ENCODE assay signal across 1 cellular context in the genomic region with DNA sequence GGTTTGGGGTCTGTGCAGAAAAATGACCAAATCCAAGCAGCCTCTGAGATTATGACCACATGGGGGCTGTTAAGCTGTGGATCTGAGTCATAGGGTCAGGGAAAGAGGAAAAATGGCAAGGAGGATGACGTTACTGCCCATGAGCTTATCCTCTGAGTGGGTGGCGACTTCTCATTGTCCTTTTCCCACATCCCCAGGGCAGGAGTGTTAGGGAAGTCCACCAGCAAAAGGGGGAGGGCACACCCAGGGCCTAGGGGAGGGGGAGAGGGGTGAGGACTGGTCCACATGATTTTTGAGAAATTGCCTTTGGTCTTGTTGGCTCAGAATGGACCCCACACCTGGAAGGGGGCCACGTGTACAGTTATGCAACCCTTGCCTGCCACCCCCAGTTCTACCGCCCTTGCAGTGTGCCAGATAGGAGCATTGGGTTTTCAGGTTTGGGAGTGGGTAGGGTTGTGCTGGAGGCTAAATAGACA.
TF ChIP-seq lines count a peak whose summit lies in the region.

No MANE protein-coding gene starts in this region.

TF ChIP-seq in HepG2, 621 proteins besides CTCF, POLR2A, EP300 and RAD21:
- no peak for TF ChIP-seq ZNF598 (CRISPR knock-in tag; IDR thresholded peaks at IDR 0.05; ENCODE audit: borderline replicate concordance)
- TF ChIP-seq KLF13 (CRISPR knock-in tag; IDR thresholded peaks at IDR 0.05) = no peak
- TF ChIP-seq AHR (CRISPR knock-in tag; IDR thresholded peaks at IDR 0.05) = no peak
- TF ChIP-seq, protein P1, sequence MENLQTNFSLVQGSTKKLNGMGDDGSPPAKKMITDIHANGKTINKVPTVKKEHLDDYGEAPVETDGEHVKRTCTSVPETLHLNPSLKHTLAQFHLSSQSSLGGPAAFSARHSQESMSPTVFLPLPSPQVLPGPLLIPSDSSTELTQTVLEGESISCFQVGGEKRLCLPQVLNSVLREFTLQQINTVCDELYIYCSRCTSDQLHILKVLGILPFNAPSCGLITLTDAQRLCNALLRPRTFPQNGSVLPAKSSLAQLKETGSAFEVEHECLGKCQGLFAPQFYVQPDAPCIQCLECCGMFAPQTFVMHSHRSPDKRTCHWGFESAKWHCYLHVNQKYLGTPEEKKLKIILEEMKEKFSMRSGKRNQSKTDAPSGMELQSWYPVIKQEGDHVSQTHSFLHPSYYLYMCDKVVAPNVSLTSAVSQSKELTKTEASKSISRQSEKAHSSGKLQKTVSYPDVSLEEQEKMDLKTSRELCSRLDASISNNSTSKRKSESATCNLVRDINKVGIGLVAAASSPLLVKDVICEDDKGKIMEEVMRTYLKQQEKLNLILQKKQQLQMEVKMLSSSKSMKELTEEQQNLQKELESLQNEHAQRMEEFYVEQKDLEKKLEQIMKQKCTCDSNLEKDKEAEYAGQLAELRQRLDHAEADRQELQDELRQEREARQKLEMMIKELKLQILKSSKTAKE (CRISPR knock-in tag; IDR thresholded peaks at IDR 0.05; ENCODE audit: borderline replicate concordance) = no peak
- no peak for TF ChIP-seq SIX4 (CRISPR knock-in tag; IDR thresholded peaks at IDR 0.05)
- no peak for TF ChIP-seq ZSCAN21 (CRISPR knock-in tag; IDR thresholded peaks at IDR 0.05; ENCODE audit: borderline replicate concordance)
- TF ChIP-seq, protein P2, sequence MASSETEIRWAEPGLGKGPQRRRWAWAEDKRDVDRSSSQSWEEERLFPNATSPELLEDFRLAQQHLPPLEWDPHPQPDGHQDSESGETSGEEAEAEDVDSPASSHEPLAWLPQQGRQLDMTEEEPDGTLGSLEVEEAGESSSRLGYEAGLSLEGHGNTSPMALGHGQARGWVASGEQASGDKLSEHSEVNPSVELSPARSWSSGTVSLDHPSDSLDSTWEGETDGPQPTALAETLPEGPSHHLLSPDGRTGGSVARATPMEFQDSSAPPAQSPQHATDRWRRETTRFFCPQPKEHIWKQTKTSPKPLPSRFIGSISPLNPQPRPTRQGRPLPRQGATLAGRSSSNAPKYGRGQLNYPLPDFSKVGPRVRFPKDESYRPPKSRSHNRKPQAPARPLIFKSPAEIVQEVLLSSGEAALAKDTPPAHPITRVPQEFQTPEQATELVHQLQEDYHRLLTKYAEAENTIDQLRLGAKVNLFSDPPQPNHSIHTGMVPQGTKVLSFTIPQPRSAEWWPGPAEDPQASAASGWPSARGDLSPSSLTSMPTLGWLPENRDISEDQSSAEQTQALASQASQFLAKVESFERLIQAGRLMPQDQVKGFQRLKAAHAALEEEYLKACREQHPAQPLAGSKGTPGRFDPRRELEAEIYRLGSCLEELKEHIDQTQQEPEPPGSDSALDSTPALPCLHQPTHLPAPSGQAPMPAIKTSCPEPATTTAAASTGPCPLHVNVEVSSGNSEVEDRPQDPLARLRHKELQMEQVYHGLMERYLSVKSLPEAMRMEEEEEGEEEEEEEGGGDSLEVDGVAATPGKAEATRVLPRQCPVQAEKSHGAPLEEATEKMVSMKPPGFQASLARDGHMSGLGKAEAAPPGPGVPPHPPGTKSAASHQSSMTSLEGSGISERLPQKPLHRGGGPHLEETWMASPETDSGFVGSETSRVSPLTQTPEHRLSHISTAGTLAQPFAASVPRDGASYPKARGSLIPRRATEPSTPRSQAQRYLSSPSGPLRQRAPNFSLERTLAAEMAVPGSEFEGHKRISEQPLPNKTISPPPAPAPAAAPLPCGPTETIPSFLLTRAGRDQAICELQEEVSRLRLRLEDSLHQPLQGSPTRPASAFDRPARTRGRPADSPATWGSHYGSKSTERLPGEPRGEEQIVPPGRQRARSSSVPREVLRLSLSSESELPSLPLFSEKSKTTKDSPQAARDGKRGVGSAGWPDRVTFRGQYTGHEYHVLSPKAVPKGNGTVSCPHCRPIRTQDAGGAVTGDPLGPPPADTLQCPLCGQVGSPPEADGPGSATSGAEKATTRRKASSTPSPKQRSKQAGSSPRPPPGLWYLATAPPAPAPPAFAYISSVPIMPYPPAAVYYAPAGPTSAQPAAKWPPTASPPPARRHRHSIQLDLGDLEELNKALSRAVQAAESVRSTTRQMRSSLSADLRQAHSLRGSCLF (CRISPR knock-in tag; IDR thresholded peaks at IDR 0.05; ENCODE audit: borderline replicate concordance) = no peak
- no peak for TF ChIP-seq CAMTA2 (CRISPR knock-in tag; IDR thresholded peaks at IDR 0.05; ENCODE audit: borderline replicate concordance)
- no peak for TF ChIP-seq ZSCAN22 (CRISPR knock-in tag; IDR thresholded peaks at IDR 0.05)
- TF ChIP-seq HOXA3 (CRISPR knock-in tag; IDR thresholded peaks at IDR 0.05) = no peak
- TF ChIP-seq ZNF619 (CRISPR knock-in tag; IDR thresholded peaks at IDR 0.05) = no peak
- TF ChIP-seq, protein P3, sequence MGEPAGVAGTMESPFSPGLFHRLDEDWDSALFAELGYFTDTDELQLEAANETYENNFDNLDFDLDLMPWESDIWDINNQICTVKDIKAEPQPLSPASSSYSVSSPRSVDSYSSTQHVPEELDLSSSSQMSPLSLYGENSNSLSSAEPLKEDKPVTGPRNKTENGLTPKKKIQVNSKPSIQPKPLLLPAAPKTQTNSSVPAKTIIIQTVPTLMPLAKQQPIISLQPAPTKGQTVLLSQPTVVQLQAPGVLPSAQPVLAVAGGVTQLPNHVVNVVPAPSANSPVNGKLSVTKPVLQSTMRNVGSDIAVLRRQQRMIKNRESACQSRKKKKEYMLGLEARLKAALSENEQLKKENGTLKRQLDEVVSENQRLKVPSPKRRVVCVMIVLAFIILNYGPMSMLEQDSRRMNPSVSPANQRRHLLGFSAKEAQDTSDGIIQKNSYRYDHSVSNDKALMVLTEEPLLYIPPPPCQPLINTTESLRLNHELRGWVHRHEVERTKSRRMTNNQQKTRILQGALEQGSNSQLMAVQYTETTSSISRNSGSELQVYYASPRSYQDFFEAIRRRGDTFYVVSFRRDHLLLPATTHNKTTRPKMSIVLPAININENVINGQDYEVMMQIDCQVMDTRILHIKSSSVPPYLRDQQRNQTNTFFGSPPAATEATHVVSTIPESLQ (CRISPR knock-in tag; conservative IDR thresholded peaks at IDR 0.05) = no peak
- TF ChIP-seq NFKB2 (CRISPR knock-in tag; IDR thresholded peaks at IDR 0.05; ENCODE audit: borderline replicate concordance) = no peak
- no peak for TF ChIP-seq ESRRA (CRISPR knock-in tag; IDR thresholded peaks at IDR 0.05; ENCODE audit: low read depth)
- TF ChIP-seq, protein P4, sequence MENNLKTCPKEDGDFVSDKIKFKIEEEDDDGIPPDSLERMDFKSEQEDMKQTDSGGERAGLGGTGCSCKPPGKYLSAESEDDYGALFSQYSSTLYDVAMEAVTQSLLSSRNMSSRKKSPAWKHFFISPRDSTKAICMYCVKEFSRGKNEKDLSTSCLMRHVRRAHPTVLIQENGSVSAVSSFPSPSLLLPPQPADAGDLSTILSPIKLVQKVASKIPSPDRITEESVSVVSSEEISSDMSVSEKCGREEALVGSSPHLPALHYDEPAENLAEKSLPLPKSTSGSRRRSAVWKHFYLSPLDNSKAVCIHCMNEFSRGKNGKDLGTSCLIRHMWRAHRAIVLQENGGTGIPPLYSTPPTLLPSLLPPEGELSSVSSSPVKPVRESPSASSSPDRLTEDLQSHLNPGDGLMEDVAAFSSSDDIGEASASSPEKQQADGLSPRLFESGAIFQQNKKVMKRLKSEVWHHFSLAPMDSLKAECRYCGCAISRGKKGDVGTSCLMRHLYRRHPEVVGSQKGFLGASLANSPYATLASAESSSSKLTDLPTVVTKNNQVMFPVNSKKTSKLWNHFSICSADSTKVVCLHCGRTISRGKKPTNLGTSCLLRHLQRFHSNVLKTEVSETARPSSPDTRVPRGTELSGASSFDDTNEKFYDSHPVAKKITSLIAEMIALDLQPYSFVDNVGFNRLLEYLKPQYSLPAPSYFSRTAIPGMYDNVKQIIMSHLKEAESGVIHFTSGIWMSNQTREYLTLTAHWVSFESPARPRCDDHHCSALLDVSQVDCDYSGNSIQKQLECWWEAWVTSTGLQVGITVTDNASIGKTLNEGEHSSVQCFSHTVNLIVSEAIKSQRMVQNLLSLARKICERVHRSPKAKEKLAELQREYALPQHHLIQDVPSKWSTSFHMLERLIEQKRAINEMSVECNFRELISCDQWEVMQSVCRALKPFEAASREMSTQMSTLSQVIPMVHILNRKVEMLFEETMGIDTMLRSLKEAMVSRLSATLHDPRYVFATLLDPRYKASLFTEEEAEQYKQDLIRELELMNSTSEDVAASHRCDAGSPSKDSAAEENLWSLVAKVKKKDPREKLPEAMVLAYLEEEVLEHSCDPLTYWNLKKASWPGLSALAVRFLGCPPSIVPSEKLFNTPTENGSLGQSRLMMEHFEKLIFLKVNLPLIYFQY (CRISPR knock-in tag; IDR thresholded peaks at IDR 0.05; ENCODE audit: borderline replicate concordance) = no peak
TF ChIP-seq in HepG2: peak in this region for 0.
